10 cellular contexts compared by ENCODE assay signal in genomic region chr16:81608515-81609209, GRCh38.
DNase-seq lines count a peak whose midpoint lies in the region; ATAC-seq and TF ChIP-seq lines count a peak whose summit lies in the region.
"Had no signal": no experiment of that assay in that cellular context is flagged by ENCODE, and none has a peak within 500 bp of the region (broad histone marks: within the 10 kb centered on the region; RNA-seq: fewer than 3 reads in every experiment).

No MANE protein-coding gene starts in this region.

- no peak overlapping the region for H3K4me3 Mint-ChIP-seq in stimulated activated naive CD8-positive, alpha-beta T cell treated with anti-CD3 and anti-CD28 coated beads, Interleukin-15, amount 100 ng/mL, for 72 hours
- H3K4me3 Mint-ChIP-seq: activated CD4-positive, alpha-beta T cell treated with anti-CD3 and anti-CD28 coated beads for 36 hours had no signal

- no peaks in the 10 kb centered on the region for H3K27me3 Mint-ChIP-seq in stimulated activated naive CD8-positive, alpha-beta T cell treated with anti-CD3 and anti-CD28 coated beads, Interleukin-15, amount 100 ng/mL, for 72 hours
- H3K27me3 Mint-ChIP-seq: activated CD4-positive, alpha-beta T cell treated with anti-CD3 and anti-CD28 coated beads for 36 hours had no signal

- H3K27me3 ChIP-seq in adipocyte (replicated peaks; ENCODE audit: control insufficient read depth, insufficient read depth, low read length) (no peaks in the 10 kb centered on the region), thyroid gland (no peaks in the 10 kb centered on the region)

- no peak overlapping the region for H3K4me3 ChIP-seq in adipocyte (ENCODE audit: low read length)
- no peak overlapping the region for H3K4me3 ChIP-seq in thyroid gland (replicated peaks in 1 of 3)

- 78 to 86% methylated on average over 13 of the region's 13 CpGs for WGBS in thyroid gland, 2 donors

- no peak for DNase-seq in stimulated activated naive CD8-positive, alpha-beta T cell treated with anti-CD3 and anti-CD28 coated beads, Interleukin-15, amount 100 ng/mL, for 72 hours
- no peak for DNase-seq in stimulated activated naive CD8-positive, alpha-beta T cell treated with anti-CD3 and anti-CD28 coated beads, Interleukin-15, Interleukin-2, amounts not matched to agents 100 U/mL and 50 U/mL, for 24 hours
- peak; percentile 89 for DNase-seq in adipocyte (ENCODE audit: low read depth)
- DNase-seq in iris pigment epithelial cell (ENCODE audit: low read depth), result peak; percentile 74
- no peak for DNase-seq in NCI-H2196 treated with DMSO at 0.1 percent for 48 hours (lab: John Stamatoyannopoulos, UW; ENCODE audit: unreplicated experiment)
- DNase-seq in thyroid gland, result no peak
- DNase-seq in C1 segment of cervical spinal cord (lab: John Stamatoyannopoulos, UW), result no peak
- DNase-seq in stimulated activated CD8-positive, alpha-beta memory T cell treated with anti-CD3 and anti-CD28 coated beads, Interleukin-4, amount 100 ng/mL, for 48 hours, result no peak
- DNase-seq: activated CD4-positive, alpha-beta T cell treated with anti-CD3 and anti-CD28 coated beads for 36 hours; central memory CD4-positive, alpha-beta T cell had no signal

- H3K36me3 ChIP-seq in adipocyte (ENCODE audit: control insufficient read depth, insufficient read depth, low read length, severe bottlenecking), result peaks cover 5% of the 10 kb centered on the region
- no peaks in the 10 kb centered on the region for H3K36me3 ChIP-seq in thyroid gland

- TF ChIP-seq POLR2A in thyroid gland (IDR thresholded peaks at IDR 0.05), result no peak

- H3K9me3 ChIP-seq in adipocyte (ENCODE audit: control insufficient read depth, low read length) (no peaks in the 10 kb centered on the region), thyroid gland (no peaks in the 10 kb centered on the region)

- no peaks in the 10 kb centered on the region for H3K4me1 Mint-ChIP-seq in stimulated activated naive CD8-positive, alpha-beta T cell treated with anti-CD3 and anti-CD28 coated beads, Interleukin-15, amount 100 ng/mL, for 72 hours
- H3K4me1 Mint-ChIP-seq: activated CD4-positive, alpha-beta T cell treated with anti-CD3 and anti-CD28 coated beads for 36 hours had no signal

- H3K4me1 ChIP-seq in adipocyte (ENCODE audit: control insufficient read depth, insufficient read depth, low read length), result peaks cover 54% of the 10 kb centered on the region
- H3K4me1 ChIP-seq in thyroid gland, result peaks cover 0 to 36% of the 10 kb centered on the region in 2 donors

- H3K27ac Mint-ChIP-seq in stimulated activated naive CD8-positive, alpha-beta T cell treated with anti-CD3 and anti-CD28 coated beads, Interleukin-15, amount 100 ng/mL, for 72 hours, result peak overlapping the region; percentile 17 to 39
- H3K27ac Mint-ChIP-seq: activated CD4-positive, alpha-beta T cell treated with anti-CD3 and anti-CD28 coated beads for 36 hours had no signal

- H3K9ac ChIP-seq in adipocyte (ENCODE audit: low read length), result peak overlapping the region; percentile 64

- TF ChIP-seq CTCF in thyroid gland (IDR thresholded peaks at IDR 0.05), result no peak

- peak overlapping the region in 1 of 3 donors; percentile 30 for H3K27ac ChIP-seq in thyroid gland

- ATAC-seq in stimulated activated naive CD8-positive, alpha-beta T cell treated with anti-CD3 and anti-CD28 coated beads, Interleukin-15, amount 100 ng/mL, for 72 hours, result no peak
- ATAC-seq in stimulated activated naive CD8-positive, alpha-beta T cell treated with anti-CD3 and anti-CD28 coated beads, Interleukin-15, Interleukin-2, amounts not matched to agents 100 U/mL and 50 U/mL, for 24 hours, result no peak
- ATAC-seq: activated CD4-positive, alpha-beta T cell treated with anti-CD3 and anti-CD28 coated beads for 36 hours had no signal

- H3K9me3 Mint-ChIP-seq in stimulated activated naive CD8-positive, alpha-beta T cell treated with anti-CD3 and anti-CD28 coated beads, Interleukin-15, amount 100 ng/mL, for 72 hours, result no peaks in the 10 kb centered on the region

- intact Hi-C loops in thyroid gland (cut with DNase I), result no loop called here

Comparison
In these comparisons a context has a peak if more than half of its experiments do, and no peak if none do; other contexts are left out.
1. DNase-seq: peak in adipocyte (single experiment) and iris pigment epithelial cell (single experiment); none in stimulated activated naive CD8-positive, alpha-beta T cell treated with anti-CD3 and anti-CD28 coated beads, Interleukin-15, amount 100 ng/mL, for 72 hours (0 of 2), stimulated activated naive CD8-positive, alpha-beta T cell treated with anti-CD3 and anti-CD28 coated beads, Interleukin-15, Interleukin-2, amounts not matched to agents 100 U/mL and 50 U/mL, for 24 hours (single experiment), NCI-H2196 treated with DMSO at 0.1 percent for 48 hours (single experiment), thyroid gland (0 of 2), C1 segment of cervical spinal cord (0 of 14) and stimulated activated CD8-positive, alpha-beta memory T cell treated with anti-CD3 and anti-CD28 coated beads, Interleukin-4, amount 100 ng/mL, for 48 hours (single experiment).